Comparison of ENCODE assay signal across 12 cellular contexts in the genomic region with DNA sequence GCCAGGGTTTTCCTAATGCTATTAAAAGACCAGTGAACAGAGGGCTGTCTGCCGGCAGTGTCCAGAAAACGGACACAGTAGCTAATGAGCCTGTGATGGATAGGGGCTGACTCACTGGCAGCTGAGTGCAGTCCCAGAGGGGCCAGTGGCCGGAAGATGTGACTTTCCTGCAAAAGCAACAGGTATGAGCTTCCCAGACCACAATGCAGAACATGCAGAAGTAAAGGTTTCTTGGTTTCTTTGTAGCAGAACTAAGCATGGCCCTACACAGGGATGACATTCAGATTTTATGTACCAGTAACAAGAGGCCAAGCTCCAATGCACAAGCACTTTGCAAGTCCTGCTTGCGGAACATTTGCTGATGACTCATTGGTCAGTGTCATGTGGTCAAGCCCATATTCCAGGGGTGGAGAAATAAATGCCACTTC.
DNase-seq lines count a peak whose midpoint lies in the region; ATAC-seq and TF ChIP-seq lines count a peak whose summit lies in the region.
"Had no signal": no experiment of that assay in that cellular context is flagged by ENCODE, and none has a peak within 500 bp of the region (broad histone marks: within the 10 kb centered on the region; RNA-seq: fewer than 3 reads in every experiment).

No MANE protein-coding gene starts in this region.

- no peak for TF ChIP-seq CTCF in mucosa of descending colon (IDR thresholded peaks at IDR 0.05)

- TF ChIP-seq RAD21 in Ishikawa (IDR thresholded peaks at IDR 0.05; ENCODE audit: low read depth): no peak

- H3K4me1 ChIP-seq in BLaER1 (peaks cover 24% of the 10 kb centered on the region), mucosa of descending colon (ENCODE audit: low read depth) (peaks cover 10% of the 10 kb centered on the region)
- H3K4me1 ChIP-seq: suprapubic skin had no signal

- no peak for TF ChIP-seq EP300 in Ishikawa (IDR thresholded peaks at IDR 0.05; ENCODE audit: borderline replicate concordance)

- ATAC-seq in mucosa of descending colon: peak; percentile 69
- ATAC-seq in stimulated activated naive CD8-positive, alpha-beta T cell treated with anti-CD3 and anti-CD28 coated beads, Interleukin-15, Interleukin-2, amounts not matched to agents 100 U/mL and 50 U/mL, for 24 hours: no peak
- ATAC-seq in GM21447 (IDR thresholded peaks at IDR 0.05; ENCODE audit: unreplicated experiment): no peak
- no peak for ATAC-seq in HG03108 (IDR thresholded peaks at IDR 0.05; ENCODE audit: unreplicated experiment)
- no peak for ATAC-seq in HG02642 (IDR thresholded peaks at IDR 0.05; ENCODE audit: poor library complexity, unreplicated experiment)

- no peaks in the 10 kb centered on the region for H3K9me3 ChIP-seq in BLaER1
- H3K9me3 ChIP-seq in mucosa of descending colon: no peaks in the 10 kb centered on the region
- H3K9me3 ChIP-seq: suprapubic skin had no signal

- no peak overlapping the region for H3K9ac ChIP-seq in BLaER1
- H3K9ac ChIP-seq: KMS-11 had no signal

- intact Hi-C loops in mucosa of descending colon (cut with DNase I, micrococcal nuclease): no loop called here

- no peaks in the 10 kb centered on the region for H3K27me3 ChIP-seq in BLaER1

- no peaks in the 10 kb centered on the region for H4K20me1 ChIP-seq in BLaER1

- H3K4me2 ChIP-seq in BLaER1: peak overlapping the region; percentile 15; the same call in 1 of the 2 replicates
- H3K4me2 ChIP-seq: KMS-11 had no signal

- no peak overlapping the region for H3K4me3 ChIP-seq in BLaER1
- H3K4me3 ChIP-seq in mucosa of descending colon: no peak overlapping the region
- H3K4me3 ChIP-seq: suprapubic skin had no signal

- DNase-seq in astrocyte of the hippocampus (ENCODE audit: low read depth, low spot score): peak; percentile 53
- peak in 1 of 3 donors; percentile 14 for DNase-seq in mucosa of descending colon
- DNase-seq in stimulated activated naive CD8-positive, alpha-beta T cell treated with anti-CD3 and anti-CD28 coated beads, Interleukin-15, Interleukin-2, amounts not matched to agents 100 U/mL and 50 U/mL, for 24 hours: no peak
- DNase-seq: activated B cell treated with CpG ODN at 0.5 μM for 24 hours, activated gamma-delta T cell treated with Interleukin-2 at 50 U/mL for 16 hours had no signal

- H3K27ac ChIP-seq in BLaER1: no peak overlapping the region
- H3K27ac ChIP-seq: KMS-11, suprapubic skin had no signal

- H3K36me3 ChIP-seq in BLaER1: no peaks in the 10 kb centered on the region
- no peaks in the 10 kb centered on the region for H3K36me3 ChIP-seq in mucosa of descending colon (ENCODE audit: low read depth)
- H3K36me3 ChIP-seq: suprapubic skin had no signal

TF ChIP-seq in Ishikawa, 13 proteins besides CTCF, POLR2A, EP300 and RAD21:
- TF ChIP-seq, protein P1, sequence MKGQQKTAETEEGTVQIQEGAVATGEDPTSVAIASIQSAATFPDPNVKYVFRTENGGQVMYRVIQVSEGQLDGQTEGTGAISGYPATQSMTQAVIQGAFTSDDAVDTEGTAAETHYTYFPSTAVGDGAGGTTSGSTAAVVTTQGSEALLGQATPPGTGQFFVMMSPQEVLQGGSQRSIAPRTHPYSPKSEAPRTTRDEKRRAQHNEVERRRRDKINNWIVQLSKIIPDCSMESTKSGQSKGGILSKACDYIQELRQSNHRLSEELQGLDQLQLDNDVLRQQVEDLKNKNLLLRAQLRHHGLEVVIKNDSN (IDR thresholded peaks at IDR 0.05): peak; percentile 74
- TF ChIP-seq TEAD4 (IDR thresholded peaks at IDR 0.05): no peak
